ENCODE assay signal across 2 cellular contexts in genomic region chr10:124153601-124153930, GRCh38.
TF ChIP-seq lines count a peak whose summit lies in the region.

No MANE protein-coding gene starts in this region.

TF ChIP-seq in A549, 52 proteins besides CTCF, POLR2A, EP300 and RAD21:
- TF ChIP-seq KDM1A (IDR thresholded peaks at IDR 0.05; ENCODE audit: low read depth) = no peak
- no peak for TF ChIP-seq SMC3 (IDR thresholded peaks at IDR 0.05)
- TF ChIP-seq MYC (IDR thresholded peaks at IDR 0.05; ENCODE audit: borderline replicate concordance, low read length) = no peak
- no peak for TF ChIP-seq HMGXB4 (CRISPR knock-in tag; IDR thresholded peaks at IDR 0.05; ENCODE audit: borderline replicate concordance)
- no peak for TF ChIP-seq MAZ (IDR thresholded peaks at IDR 0.05; ENCODE audit: borderline replicate concordance, low read depth, low read length)
- no peak for TF ChIP-seq RNF2 (IDR thresholded peaks at IDR 0.05; ENCODE audit: borderline replicate concordance, low read depth)
- no peak for TF ChIP-seq HOXA7 (CRISPR knock-in tag; IDR thresholded peaks at IDR 0.05)
- no peak for TF ChIP-seq HEYL (CRISPR knock-in tag; IDR thresholded peaks at IDR 0.05)
- no peak for TF ChIP-seq ZSCAN20 (CRISPR knock-in tag; IDR thresholded peaks at IDR 0.05)
- no peak for TF ChIP-seq ELK1 (IDR thresholded peaks at IDR 0.05; ENCODE audit: low read depth, low read length)
- no peak for TF ChIP-seq TFCP2L1 (CRISPR knock-in tag; IDR thresholded peaks at IDR 0.05)
- no peak for TF ChIP-seq HES2 (IDR thresholded peaks at IDR 0.05)
- no peak for TF ChIP-seq PHF8 (IDR thresholded peaks at IDR 0.05; ENCODE audit: borderline replicate concordance, low read depth)
- no peak for TF ChIP-seq TP53 (CRISPR knock-in tag; IDR thresholded peaks at IDR 0.05)
- no peak for TF ChIP-seq JUN (IDR thresholded peaks at IDR 0.05)

TF ChIP-seq in IMR-90, 13 proteins besides CTCF, POLR2A, EP300 and RAD21:
- TF ChIP-seq CEBPB (IDR thresholded peaks at IDR 0.05; ENCODE audit: low read depth, low read length) = no peak
- TF ChIP-seq ELK1 (IDR thresholded peaks at IDR 0.05; ENCODE audit: borderline replicate concordance, low read depth, low read length) = no peak
- no peak for TF ChIP-seq MAZ (IDR thresholded peaks at IDR 0.05; ENCODE audit: borderline replicate concordance, low read depth, low read length)
- no peak for TF ChIP-seq RCOR1 (IDR thresholded peaks at IDR 0.05; ENCODE audit: insufficient replicate concordance, low read length)
- no peak for TF ChIP-seq SMC3 (IDR thresholded peaks at IDR 0.05; ENCODE audit: low read depth, low read length)
- no peak for TF ChIP-seq RFX5 (IDR thresholded peaks at IDR 0.05; ENCODE audit: low read depth, low read length)
